ENCODE assay signal across 7 cellular contexts in the genomic region with DNA sequence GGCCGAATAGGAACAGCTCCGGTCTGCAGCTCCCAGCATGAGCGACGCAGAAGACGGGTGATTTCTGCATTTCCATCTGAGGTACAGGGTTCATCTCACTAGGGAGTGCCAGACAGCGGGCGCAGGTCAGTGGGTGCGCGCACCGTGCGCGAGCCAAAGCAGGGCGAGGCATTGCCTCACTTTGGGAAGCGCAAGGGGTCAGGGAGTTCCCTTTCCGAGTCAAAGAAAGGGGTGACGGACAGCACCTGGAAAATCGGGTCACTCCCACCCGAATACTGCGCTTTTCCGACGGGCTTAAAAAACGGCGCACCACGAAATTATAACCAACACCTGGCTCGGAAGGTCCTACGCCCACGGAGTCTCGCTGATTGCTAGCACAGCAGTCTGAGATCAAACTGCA.
DNase-seq lines count a peak whose midpoint lies in the region; ATAC-seq and TF ChIP-seq lines count a peak whose summit lies in the region.
"Not testable (repeated sequence)": the region's sequence is repeated elsewhere in the genome, so short reads cannot be mapped to it uniquely, and the experiment has no call there.

No MANE protein-coding gene starts in this region.

- WGBS in endodermal cell (ENCODE audit: insufficient coverage in 1 of 2, insufficient read length in 1 of 2), 2 experiments, result 87% methylated on average over 9 to 28 of the region's 28 CpGs

- peak overlapping the region; percentile 63; the same call in 1 of the 2 replicates for H3K9ac ChIP-seq in HCT116 (ENCODE audit: low read length)
- H3K9ac ChIP-seq in endodermal cell (ENCODE audit: extremely low read depth, low read length, poor library complexity, severe bottlenecking), result not testable (repeated sequence)

- not testable (repeated sequence) for H3K4me1 Mint-ChIP-seq in endodermal cell; progenitor cell of endocrine pancreas (ENCODE audit: low read depth)

- not testable (repeated sequence) for TF ChIP-seq CTCF in HCT116 (IDR thresholded peaks at IDR 0.05 in 2 of 3, conservative IDR thresholded peaks at IDR 0.05 in 1 of 3; ENCODE audit: borderline replicate concordance in 1 of 3, insufficient read depth in 1 of 3, low read depth in 2 of 3, low read length in 2 of 3); PC-9 (conservative IDR thresholded peaks at IDR 0.05); endodermal cell (conservative IDR thresholded peaks at IDR 0.05); progenitor cell of endocrine pancreas (IDR thresholded peaks at IDR 0.05; ENCODE audit: unreplicated experiment)

- POLR2A ChIA-PET in HCT116 (lab: Charles Lee); PC-9 (lab: Charles Lee; ENCODE audit: unreplicated experiment): not testable (repeated sequence)

- H3F3A ChIP-seq in PC-9 (ENCODE audit: insufficient read depth, low read depth), result peaks cover 12% of the 10 kb centered on the region; the same call in 1 of the 2 replicates

- DNase-seq in COR-L47 (lab: John Stamatoyannopoulos, UW), result peak; percentile 8
- not testable (repeated sequence) for DNase-seq in HCT116 (ENCODE audit: low read depth, low spot score); endodermal cell; progenitor cell of endocrine pancreas (ENCODE audit: low spot score, unreplicated experiment)
- DNase-seq in NCI-H1694 treated with DMSO at 0.1 percent for 48 hours (lab: John Stamatoyannopoulos, UW), result peak; percentile 6
- peak; percentile 34 for DNase-seq in NCI-H526 treated with DMSO at 0.1 percent for 48 hours (lab: John Stamatoyannopoulos, UW)
- DNase-seq in PC-9, result peak in 1 of 2 experiments; percentile 73

- H3K9me3 ChIP-seq in HCT116 (ENCODE audit: control insufficient read depth in 1 of 2, insufficient read depth in 1 of 2, low read depth in 1 of 2, low read length in 2 of 2); PC-9 (ENCODE audit: insufficient read depth, low read depth); endodermal cell (ENCODE audit: control insufficient read depth, low read length): not testable (repeated sequence)

- CTCF ChIA-PET in HCT116 (lab: Charles Lee); PC-9 (lab: Charles Lee): not testable (repeated sequence)

- not testable (repeated sequence) for TF ChIP-seq RAD21 in HCT116 (IDR thresholded peaks at IDR 0.05; ENCODE audit: low read depth)

- peak overlapping the region; percentile 52 for H3K4me3 Mint-ChIP-seq in endodermal cell
- peak overlapping the region; percentile 57 for H3K4me3 Mint-ChIP-seq in progenitor cell of endocrine pancreas (ENCODE audit: low read depth)

- H3K27ac Mint-ChIP-seq in endodermal cell, result peak overlapping the region; percentile 26
- H3K27ac Mint-ChIP-seq in progenitor cell of endocrine pancreas, result not testable (repeated sequence)

- H3K36me3 Mint-ChIP-seq in endodermal cell (ENCODE audit: low read depth); progenitor cell of endocrine pancreas (ENCODE audit: insufficient read depth): not testable (repeated sequence)

- H2AFZ ChIP-seq in HCT116 (ENCODE audit: low read depth, low read length, poor library complexity, severe bottlenecking), result not testable (repeated sequence)
- peak overlapping the region; percentile 94 for H2AFZ ChIP-seq in PC-9

- H4K20me1 ChIP-seq in HCT116 (ENCODE audit: insufficient read depth); PC-9 (ENCODE audit: insufficient read depth): not testable (repeated sequence)

- H3K4me1 ChIP-seq in HCT116 (ENCODE audit: control insufficient read depth in 1 of 2, insufficient read depth in 2 of 2, low read length in 2 of 2); endodermal cell (ENCODE audit: control insufficient read depth, insufficient read depth, low read length): not testable (repeated sequence)
- peaks cover 12% of the 10 kb centered on the region for H3K4me1 ChIP-seq in PC-9 (replicated peaks; ENCODE audit: insufficient read depth)

- not testable (repeated sequence) for H3K27me3 Mint-ChIP-seq in endodermal cell (ENCODE audit: insufficient read depth); progenitor cell of endocrine pancreas

- not testable (repeated sequence) for BruUV-seq in HCT116 (replicated peaks; lab: Mats Ljungman, UMichigan); PC-9 (replicated peaks; lab: Mats Ljungman, UMichigan)

- H3K4me3 ChIP-seq in HCT116 (replicated peaks in 1 of 2; ENCODE audit: low read depth in 1 of 2, low read length in 2 of 2) (peak overlapping the region; percentile 48 to 60), PC-9 (peak overlapping the region; percentile 86)
- not testable (repeated sequence) for H3K4me3 ChIP-seq in endodermal cell (ENCODE audit: low read length)

- H3K79me2 ChIP-seq in HCT116 (ENCODE audit: insufficient read depth, low read length); PC-9 (ENCODE audit: low read depth): not testable (repeated sequence)

- not testable (repeated sequence) for H3K27me3 ChIP-seq in HCT116 (ENCODE audit: insufficient read depth, low read length); PC-9 (ENCODE audit: insufficient read depth, low read depth); endodermal cell (ENCODE audit: control insufficient read depth, insufficient read depth, low read length, poor library complexity, severe bottlenecking)

- H3K4me2 ChIP-seq in HCT116 (ENCODE audit: low read length), result peak overlapping the region; percentile 83
- peak overlapping the region; percentile 75 for H3K4me2 ChIP-seq in PC-9

- H3K9me2 ChIP-seq in HCT116 (ENCODE audit: insufficient read depth); PC-9 (ENCODE audit: insufficient read depth): not testable (repeated sequence)

- peak overlapping the region; percentile 48; the same call in 1 of the 2 replicates for H3K27ac ChIP-seq in HCT116 (ENCODE audit: low read depth, low read length)
- H3K27ac ChIP-seq in PC-9, result peak overlapping the region; percentile 80
- H3K27ac ChIP-seq in endodermal cell (ENCODE audit: low read depth, low read length), result not testable (repeated sequence)

- RAD21 ChIA-PET in HCT116 (lab: Charles Lee; ENCODE audit: low non-redundant PET in 1 of 2, low total read pairs in 2 of 2, uncharacterized antibody in 2 of 2, unreplicated experiment in 2 of 2), result not testable (repeated sequence)

- not testable (repeated sequence) for H3K36me3 ChIP-seq in HCT116 (ENCODE audit: control insufficient read depth in 1 of 2, insufficient read depth in 2 of 2, low read length in 2 of 2); PC-9 (ENCODE audit: low read depth); endodermal cell (ENCODE audit: control insufficient read depth, insufficient read depth, low read length)

- not testable (repeated sequence) for TF ChIP-seq POLR2A in HCT116 (IDR thresholded peaks at IDR 0.05; ENCODE audit: borderline replicate concordance, extremely low read depth, insufficient read depth, insufficient read length)

- intact Hi-C loops in HCT116 (cut with micrococcal nuclease); PC-9 (cut with micrococcal nuclease; ENCODE audit: unreplicated experiment): not testable (repeated sequence)

- ATAC-seq in HCT116, result not testable (repeated sequence)

- not testable (repeated sequence) for H3K9me3 Mint-ChIP-seq in endodermal cell; progenitor cell of endocrine pancreas (ENCODE audit: low read depth)
